ENCODE assay signal across 15 cellular contexts in the genomic region with DNA sequence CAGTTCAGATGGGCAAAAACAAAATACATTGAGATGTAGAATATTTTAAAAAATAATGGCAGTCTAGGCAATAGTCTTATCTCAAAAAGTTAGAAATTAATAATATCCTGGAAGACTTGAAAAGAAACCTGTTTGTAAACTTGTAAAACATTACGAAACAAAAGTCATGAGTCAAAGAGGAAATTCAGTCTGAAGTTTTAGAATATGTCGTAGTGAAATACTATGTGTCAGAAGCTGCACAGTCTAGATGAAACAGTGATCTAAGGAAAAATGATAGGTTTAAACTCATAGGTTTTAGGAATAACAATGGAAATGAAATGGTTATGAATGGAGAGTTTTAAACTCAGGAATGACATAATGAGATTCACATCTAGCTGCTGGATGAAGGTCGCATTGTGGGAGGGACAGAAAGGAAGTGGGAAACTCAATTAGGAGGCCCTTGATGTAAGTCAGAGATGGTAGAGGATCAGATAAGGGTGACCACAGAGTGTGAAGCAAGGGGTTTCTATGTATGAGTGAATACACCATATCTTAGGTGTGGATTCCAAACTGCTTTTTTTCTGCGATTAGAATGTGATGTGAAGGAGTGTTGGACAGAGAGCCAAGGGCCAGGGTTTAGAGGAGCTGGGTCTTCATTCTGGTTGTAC. TPM values are rescaled to one million over a fixed set of nuclear protein-coding genes. Genes with fewer than 3 reads are reported as not detected.
DNase-seq lines count a peak whose midpoint lies in the region; ATAC-seq and TF ChIP-seq lines count a peak whose summit lies in the region.
"Had no signal": no experiment of that assay in that cellular context is flagged by ENCODE, and none has a peak within 500 bp of the region (broad histone marks: within the 10 kb centered on the region; RNA-seq: fewer than 3 reads in every experiment).

No MANE protein-coding gene starts in this region.

- H3K9me3 Mint-ChIP-seq in activated T-helper 1 cell treated with anti-CD3 and anti-CD28 coated beads, Interleukin-12 subunit alpha, Interleukin-12 subunit beta, Interleukin-2, Interleukin-4 antibody, amounts not matched to agents 30 ng/mL and 10 ng/mL and 1 ng/mL, durations not matched to agents 14 hours and 24 hours and 36 hours, result peaks cover 13% of the 10 kb centered on the region
- H3K9me3 Mint-ChIP-seq in naive thymus-derived CD8-positive, alpha-beta T cell, result peaks cover 0 to 12% (median 0%) of the 10 kb centered on the region in 9 donors

- H3K27me3 Mint-ChIP-seq in activated T-helper 1 cell treated with anti-CD3 and anti-CD28 coated beads, Interleukin-12 subunit alpha, Interleukin-12 subunit beta, Interleukin-2, Interleukin-4 antibody, amounts not matched to agents 30 ng/mL and 10 ng/mL and 1 ng/mL, durations not matched to agents 14 hours and 24 hours and 36 hours (ENCODE audit: insufficient read depth), result peaks cover 1% of the 10 kb centered on the region
- H3K27me3 Mint-ChIP-seq in naive thymus-derived CD8-positive, alpha-beta T cell, result peaks cover 0 to 7% (median 5%) of the 10 kb centered on the region in 5 donors

- H3K4me3 Mint-ChIP-seq in activated T-helper 1 cell treated with anti-CD3 and anti-CD28 coated beads, Interleukin-12 subunit alpha, Interleukin-12 subunit beta, Interleukin-2, Interleukin-4 antibody, amounts not matched to agents 30 ng/mL and 10 ng/mL and 1 ng/mL, durations not matched to agents 14 hours and 24 hours and 36 hours, result peak overlapping the region; percentile 15
- peak overlapping the region in 5 of 10 donors; percentile 1 to 21 (median 19) for H3K4me3 Mint-ChIP-seq in naive thymus-derived CD8-positive, alpha-beta T cell

- no peaks in the 10 kb centered on the region for H3K9me3 ChIP-seq in prostate gland
- H3K9me3 ChIP-seq: right lobe of liver, thoracic aorta had no signal

- no peaks in the 10 kb centered on the region for H3K27me3 ChIP-seq in prostate gland (replicated peaks; ENCODE audit: insufficient read depth)
- H3K27me3 ChIP-seq: right lobe of liver had no signal

- peaks cover 45% of the 10 kb centered on the region for H3K36me3 Mint-ChIP-seq in activated T-helper 1 cell treated with anti-CD3 and anti-CD28 coated beads, Interleukin-12 subunit alpha, Interleukin-12 subunit beta, Interleukin-2, Interleukin-4 antibody, amounts not matched to agents 30 ng/mL and 10 ng/mL and 1 ng/mL, durations not matched to agents 14 hours and 24 hours and 36 hours (ENCODE audit: low read depth)
- H3K36me3 Mint-ChIP-seq in naive thymus-derived CD8-positive, alpha-beta T cell, result peaks cover 14 to 65% (median 21%) of the 10 kb centered on the region in 3 donors

- ATAC-seq in naive thymus-derived CD8-positive, alpha-beta T cell, result no peak
- ATAC-seq in HG02678 (IDR thresholded peaks at IDR 0.05; ENCODE audit: unreplicated experiment), result no peak
- ATAC-seq: right lobe of liver had no signal

- H3K27ac ChIP-seq in prostate gland, result no peak overlapping the region
- H3K27ac ChIP-seq: 22Rv1, right lobe of liver, thoracic aorta had no signal

- peak overlapping the region; percentile 42 for H3K27ac Mint-ChIP-seq in activated T-helper 1 cell treated with anti-CD3 and anti-CD28 coated beads, Interleukin-12 subunit alpha, Interleukin-12 subunit beta, Interleukin-2, Interleukin-4 antibody, amounts not matched to agents 30 ng/mL and 10 ng/mL and 1 ng/mL, durations not matched to agents 14 hours and 24 hours and 36 hours
- H3K27ac Mint-ChIP-seq in naive thymus-derived CD8-positive, alpha-beta T cell, result peak overlapping the region; percentile 13 to 78 (median 44)
- H3K27ac Mint-ChIP-seq: naive B cell had no signal

- no peaks in the 10 kb centered on the region for H3K4me1 ChIP-seq in prostate gland (replicated peaks)

- H3K4me1 Mint-ChIP-seq in activated T-helper 1 cell treated with anti-CD3 and anti-CD28 coated beads, Interleukin-12 subunit alpha, Interleukin-12 subunit beta, Interleukin-2, Interleukin-4 antibody, amounts not matched to agents 30 ng/mL and 10 ng/mL and 1 ng/mL, durations not matched to agents 14 hours and 24 hours and 36 hours (ENCODE audit: low read depth), result peaks cover 63% of the 10 kb centered on the region
- peaks cover 23 to 73% (median 70%) of the 10 kb centered on the region in 4 donors for H3K4me1 Mint-ChIP-seq in naive thymus-derived CD8-positive, alpha-beta T cell

- no peak for TF ChIP-seq CTCF in prostate gland (IDR thresholded peaks at IDR 0.05)

- 84% methylated on average over 4 of the region's 4 CpGs for WGBS in prostate gland

- no peak for TF ChIP-seq POLR2A in prostate gland (IDR thresholded peaks at IDR 0.05)

- intact Hi-C loops in activated T-helper 1 cell treated with anti-CD3 and anti-CD28 coated beads, Interleukin-12 subunit alpha, Interleukin-12 subunit beta, Interleukin-2, Interleukin-4 antibody, amounts not matched to agents 30 ng/mL and 10 ng/mL and 1 ng/mL, durations not matched to agents 14 hours and 24 hours and 36 hours (cut with micrococcal nuclease), result loop anchor here (5.0 kb wide), 2 partner anchors 1235 to 1555 kb away; partner anchors contain the start of genes MGME1, SNX5 and ZNF133
- intact Hi-C loops in prostate gland (cut with DNase I), result no loop called here

- POLR2A ChIA-PET in naive thymus-derived CD8-positive, alpha-beta T cell (lab: Charles Lee), result no interaction called here

- no peak overlapping the region for H3K4me3 ChIP-seq in prostate gland
- H3K4me3 ChIP-seq: right lobe of liver, thoracic aorta had no signal

- peaks cover 0 to 3% of the 10 kb centered on the region in 2 donors for H3K36me3 ChIP-seq in prostate gland

- DNase-seq in NK-92 treated with Interleukin-12 subunit alpha and Interleukin-12 subunit beta, amount 100 ng/mL, for 24 hours (lab: John Stamatoyannopoulos, UW), result peak; percentile 24
- DNase-seq in NK-92 (lab: John Stamatoyannopoulos, UW; ENCODE audit: unreplicated experiment), result no peak
- peak; percentile 19 to 85 for DNase-seq in NOMO-1 (lab: John Stamatoyannopoulos, UW; ENCODE audit: unreplicated experiment in 2 of 2)
- no peak for DNase-seq in activated T-helper 1 cell treated with anti-CD3 and anti-CD28 coated beads, Interleukin-12 subunit alpha, Interleukin-12 subunit beta, Interleukin-2, Interleukin-4 antibody, amounts not matched to agents 30 ng/mL and 10 ng/mL and 1 ng/mL, durations not matched to agents 14 hours and 24 hours and 36 hours (ENCODE audit: low spot score)
- DNase-seq in naive thymus-derived CD8-positive, alpha-beta T cell, result no peak
- DNase-seq in prostate gland (ENCODE audit: low spot score), result no peak
- no peak for DNase-seq in NCI-H1417 treated with DMSO at 0.1 percent for 48 hours (lab: John Stamatoyannopoulos, UW)
- DNase-seq: naive B cell, NCI-H2171, right lobe of liver, RPMI8226 had no signal

RNA-seq across cellular contexts. Expression of gene SNRPB2, which starts 2.8 kb away (rescaled TPM):
- total RNA-seq in activated T-helper 1 cell treated with anti-CD3 and anti-CD28 coated beads, Interleukin-12 subunit alpha, Interleukin-12 subunit beta, Interleukin-2, Interleukin-4 antibody, amounts not matched to agents 30 ng/mL and 10 ng/mL and 1 ng/mL, durations not matched to agents 14 hours and 24 hours and 36 hours, result 130 and 131 TPM in 2 replicates
- total RNA-seq in naive thymus-derived CD8-positive, alpha-beta T cell, result 10 to 100 TPM; 51.7 to 54.2 TPM
- polyA plus RNA-seq in naive thymus-derived CD8-positive, alpha-beta T cell, result 10 to 100 TPM; 60.3 to 79.8 (median 61.3) TPM
- 10 to 100 TPM; 21.2 to 22.9 TPM for total RNA-seq in prostate gland

RNA-seq across cellular contexts. Expression of gene OTOR, which starts 15.5 kb away (rescaled TPM):
- not detected in 2 replicates for total RNA-seq in activated T-helper 1 cell treated with anti-CD3 and anti-CD28 coated beads, Interleukin-12 subunit alpha, Interleukin-12 subunit beta, Interleukin-2, Interleukin-4 antibody, amounts not matched to agents 30 ng/mL and 10 ng/mL and 1 ng/mL, durations not matched to agents 14 hours and 24 hours and 36 hours
- total RNA-seq in naive thymus-derived CD8-positive, alpha-beta T cell, result not detected
- polyA plus RNA-seq in naive thymus-derived CD8-positive, alpha-beta T cell, result not detected
- not detected for total RNA-seq in prostate gland
- total RNA-seq: H1, right lobe of liver, thoracic aorta had no signal
- polyA plus RNA-seq: H1 had no signal

Comparison
In these comparisons a context has a peak if more than half of its experiments do, and no peak if none do; other contexts are left out.
1. DNase-seq: peak in NK-92 treated with Interleukin-12 subunit alpha and Interleukin-12 subunit beta, amount 100 ng/mL, for 24 hours (single experiment) and NOMO-1 (2 of 2); none in NK-92 (single experiment), activated T-helper 1 cell treated with anti-CD3 and anti-CD28 coated beads, Interleukin-12 subunit alpha, Interleukin-12 subunit beta, Interleukin-2, Interleukin-4 antibody, amounts not matched to agents 30 ng/mL and 10 ng/mL and 1 ng/mL, durations not matched to agents 14 hours and 24 hours and 36 hours (single experiment), naive thymus-derived CD8-positive, alpha-beta T cell (0 of 10), prostate gland (single experiment) and NCI-H1417 treated with DMSO at 0.1 percent for 48 hours (single experiment).